ENCODE assay signal across 8 cellular contexts in the genomic region with DNA sequence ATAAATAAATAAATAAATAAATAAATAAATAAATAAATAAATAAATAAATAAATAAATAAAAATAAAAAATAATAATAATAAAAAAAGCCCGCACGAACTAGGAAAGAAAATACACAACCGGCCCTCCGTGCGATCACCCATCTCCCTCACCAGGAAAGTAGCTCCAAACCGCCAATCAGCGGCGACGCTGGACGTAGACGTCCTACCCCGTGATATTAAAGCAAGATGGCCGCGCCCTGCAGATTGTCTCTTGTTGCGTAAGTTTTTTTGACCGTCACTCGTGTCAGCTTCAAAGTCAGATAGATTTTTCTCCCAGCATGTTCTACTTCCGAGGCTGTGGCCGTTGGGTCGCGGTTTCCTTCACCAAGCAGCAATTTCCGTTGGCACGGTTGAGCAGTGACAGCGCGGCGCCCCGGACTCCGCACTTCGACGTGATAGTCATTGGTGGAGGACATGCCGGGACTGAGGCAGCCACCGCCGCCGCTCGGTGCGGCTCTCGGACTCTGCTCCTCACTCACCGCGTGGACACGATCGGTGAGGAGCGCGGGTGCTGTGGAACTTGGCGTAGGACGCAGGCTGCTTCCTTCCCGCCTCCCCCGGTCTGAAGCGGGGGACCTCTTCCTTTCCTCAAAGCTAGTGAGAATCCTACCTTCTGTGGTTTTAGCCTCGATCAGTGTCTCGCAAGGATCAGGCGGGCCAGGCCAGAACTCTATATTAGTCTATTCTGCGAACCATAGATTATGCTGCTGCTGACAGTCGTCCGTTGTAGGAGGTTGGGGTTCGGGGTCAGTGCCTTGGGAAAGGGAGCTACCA. TPM values are rescaled to one million over a fixed set of nuclear protein-coding genes. Genes with fewer than 3 reads are reported as not detected.
DNase-seq lines count a peak whose midpoint lies in the region; ATAC-seq and TF ChIP-seq lines count a peak whose summit lies in the region.

A gene with protein sequence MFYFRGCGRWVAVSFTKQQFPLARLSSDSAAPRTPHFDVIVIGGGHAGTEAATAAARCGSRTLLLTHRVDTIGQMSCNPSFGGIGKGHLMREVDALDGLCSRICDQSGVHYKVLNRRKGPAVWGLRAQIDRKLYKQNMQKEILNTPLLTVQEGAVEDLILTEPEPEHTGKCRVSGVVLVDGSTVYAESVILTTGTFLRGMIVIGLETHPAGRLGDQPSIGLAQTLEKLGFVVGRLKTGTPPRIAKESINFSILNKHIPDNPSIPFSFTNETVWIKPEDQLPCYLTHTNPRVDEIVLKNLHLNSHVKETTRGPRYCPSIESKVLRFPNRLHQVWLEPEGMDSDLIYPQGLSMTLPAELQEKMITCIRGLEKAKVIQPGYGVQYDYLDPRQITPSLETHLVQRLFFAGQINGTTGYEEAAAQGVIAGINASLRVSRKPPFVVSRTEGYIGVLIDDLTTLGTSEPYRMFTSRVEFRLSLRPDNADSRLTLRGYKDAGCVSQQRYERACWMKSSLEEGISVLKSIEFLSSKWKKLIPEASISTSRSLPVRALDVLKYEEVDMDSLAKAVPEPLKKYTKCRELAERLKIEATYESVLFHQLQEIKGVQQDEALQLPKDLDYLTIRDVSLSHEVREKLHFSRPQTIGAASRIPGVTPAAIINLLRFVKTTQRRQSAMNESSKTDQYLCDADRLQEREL (plus strand): TSS at position 201 of the 814 bp plus-strand sequence. CDS start 118 bp downstream, at position 319.

- WGBS in mammary epithelial cell (ENCODE audit: low coverage, missing lambda C conversion rate), result 2% methylated on average over 31 of the region's 55 CpGs
- under 1% methylated on average over 55 of the region's 55 CpGs for WGBS in smooth muscle cell (ENCODE audit: low lambda C conversion rate)

- H3K9ac ChIP-seq in mammary epithelial cell (ENCODE audit: insufficient read depth, low read length) (peak within 1 kb of the TSS; percentile 94), smooth muscle cell (ENCODE audit: low read depth) (peak within 1 kb of the TSS; percentile 91)

- 0 out of 2 replicates have a peak, but pooled peaks cover 2% of the 10 kb centered on the region for H3K36me3 ChIP-seq in ACC112 (ENCODE audit: insufficient read depth, low read length)
- H3K36me3 ChIP-seq in WERI-Rb-1, result peaks cover 29% of the 10 kb centered on the region
- peaks cover 11% of the 10 kb centered on the region for H3K36me3 ChIP-seq in mammary epithelial cell (ENCODE audit: insufficient read depth, low read length)
- H3K36me3 ChIP-seq in smooth muscle cell (ENCODE audit: low read depth), result peaks cover 4% of the 10 kb centered on the region

- peaks cover 33% of the 10 kb centered on the region for H3K79me2 ChIP-seq in ACC112 (ENCODE audit: control insufficient read depth, insufficient read depth, low read length, unreplicated experiment)
- peaks cover 40% of the 10 kb centered on the region for H3K79me2 ChIP-seq in mammary epithelial cell (ENCODE audit: insufficient read depth, low read length)
- H3K79me2 ChIP-seq in smooth muscle cell (ENCODE audit: low read depth), result peaks cover 34% of the 10 kb centered on the region

- intact Hi-C loops in mammary epithelial cell (cut with micrococcal nuclease), result no loop called here

- peak within 1 kb of the TSS; percentile 80 for H3K4me2 ChIP-seq in mammary epithelial cell (ENCODE audit: insufficient read depth, low read depth, low read length)
- H3K4me2 ChIP-seq in smooth muscle cell, result peak within 1 kb of the TSS; percentile 86

- CTCF ChIA-PET in mammary epithelial cell (lab: Charles Lee; ENCODE audit: low non-redundant PET), result interaction anchor here (0.6 to 1.2 kb wide), 3 partner anchors 66 to 73 kb away, joined by 4 to 5 read pairs (median 4); no protein-coding TSS in a partner anchor

- TF ChIP-seq CTCF in WERI-Rb-1 (IDR thresholded peaks at IDR 0.05; ENCODE audit: low read depth, low read length) (no peak), mammary epithelial cell (conservative IDR thresholded peaks at IDR 0.05 in 1 of 2, IDR thresholded peaks at IDR 0.05 in 1 of 2; ENCODE audit: extremely low read depth in 1 of 2, insufficient read depth in 1 of 2, low read depth in 1 of 2, low read length in 2 of 2) (no peak), smooth muscle cell (IDR thresholded peaks at IDR 0.05; ENCODE audit: borderline replicate concordance, insufficient read depth, poor library complexity, severe bottlenecking) (no peak)

- H2AFZ ChIP-seq in ACC112 (ENCODE audit: low read length, unreplicated experiment) (peak within 1 kb of the TSS; percentile 88), mammary epithelial cell (ENCODE audit: low read depth, low read length) (peak within 1 kb of the TSS; percentile 97), smooth muscle cell (ENCODE audit: low read depth) (peak within 1 kb of the TSS; percentile 100)

- H4K20me1 ChIP-seq in mammary epithelial cell (ENCODE audit: insufficient read depth, low read length), result no peaks in the 10 kb centered on the region
- H4K20me1 ChIP-seq in smooth muscle cell (ENCODE audit: low read depth), result no peaks in the 10 kb centered on the region

- H3K27ac ChIP-seq in ACC112 (ENCODE audit: low read depth, low read length), result peak within 1 kb of the TSS; percentile 93
- peak within 1 kb of the TSS; percentile 98 for H3K27ac ChIP-seq in WERI-Rb-1
- peak within 1 kb of the TSS; percentile 91 for H3K27ac ChIP-seq in mammary epithelial cell (ENCODE audit: insufficient read depth, low read depth, low read length)
- peak within 1 kb of the TSS; percentile 87 for H3K27ac ChIP-seq in smooth muscle cell (ENCODE audit: low read depth)

- H3K4me1 ChIP-seq in ACC112 (ENCODE audit: control insufficient read depth, insufficient read depth, low read length, unreplicated experiment), result peaks cover 7% of the 10 kb centered on the region
- peaks cover 6% of the 10 kb centered on the region for H3K4me1 ChIP-seq in mammary epithelial cell (ENCODE audit: insufficient read depth, low read length)
- peaks cover 4% of the 10 kb centered on the region for H3K4me1 ChIP-seq in smooth muscle cell (ENCODE audit: low read depth)

- dilution Hi-C loops in mammary epithelial cell (cut with HindIII; ENCODE audit: low sequenced_read_pairs), result no loop called here

- H3K9me3 ChIP-seq in WERI-Rb-1 (ENCODE audit: severe bottlenecking), result no peaks in the 10 kb centered on the region
- no peaks in the 10 kb centered on the region for H3K9me3 ChIP-seq in mammary epithelial cell (replicated peaks; ENCODE audit: insufficient read depth, low read length)
- H3K9me3 ChIP-seq in smooth muscle cell (replicated peaks; ENCODE audit: low read depth), result no peaks in the 10 kb centered on the region

- no peaks in the 10 kb centered on the region for H3F3A ChIP-seq in smooth muscle cell (ENCODE audit: low read depth)

- H3K27me3 ChIP-seq in ACC112 (ENCODE audit: insufficient read depth, low read length), result no peaks in the 10 kb centered on the region
- H3K27me3 ChIP-seq in WERI-Rb-1 (ENCODE audit: insufficient read depth, low read depth, severe bottlenecking), result no peaks in the 10 kb centered on the region
- no peaks in the 10 kb centered on the region for H3K27me3 ChIP-seq in mammary epithelial cell (ENCODE audit: insufficient read depth, low read length)
- H3K27me3 ChIP-seq in smooth muscle cell (ENCODE audit: low read depth), result no peaks in the 10 kb centered on the region

- peak; percentile 97 for ATAC-seq in GM18868 (IDR thresholded peaks at IDR 0.05; ENCODE audit: unreplicated experiment)
- ATAC-seq in HG03108 (IDR thresholded peaks at IDR 0.05; ENCODE audit: unreplicated experiment), result peak; percentile 97

- peak; percentile 86 for DNase-seq in NCI-H2196 (lab: John Stamatoyannopoulos, UW; ENCODE audit: unreplicated experiment)
- DNase-seq in WERI-Rb-1, result peak; percentile 85
- DNase-seq in mammary epithelial cell, result peak; percentile 86
- DNase-seq in iPS-NIHi11 (ENCODE audit: low spot score), result peak; percentile 89
- peak; percentile 77 for DNase-seq in smooth muscle cell (lab: John Stamatoyannopoulos, UW; ENCODE audit: unreplicated experiment)

- in situ Hi-C loops in mammary epithelial cell (cut with MboI; ENCODE audit: low sequenced_read_pairs in 2 of 2), result no loop called here

- H3K4me3 ChIP-seq in ACC112 (ENCODE audit: low read depth, low read length) (peak within 1 kb of the TSS; percentile 95), WERI-Rb-1 (ENCODE audit: low read depth, low read length) (peak within 1 kb of the TSS; percentile 92), mammary epithelial cell (replicated peaks in 1 of 3; ENCODE audit: insufficient read depth in 1 of 3, low read depth in 2 of 3, low read length in 3 of 3) (peak within 1 kb of the TSS; percentile 73 to 100 (median 93)), smooth muscle cell (peak within 1 kb of the TSS; percentile 75)

- TSS peak; percentile 72 for BruUV-seq in mammary epithelial cell (replicated peaks; lab: Mats Ljungman, UMichigan)

RNA-seq across cellular contexts. Expression of the gene that starts here (rescaled TPM):
- total RNA-seq in mammary epithelial cell (10 to 100 TPM; 30.9 to 41.8 TPM), smooth muscle cell (23.6 and 27.6 TPM in 2 replicates)
- polyA plus RNA-seq in mammary epithelial cell (24.7 TPM), smooth muscle cell (16.5 TPM in 2 replicates)
- 29.0 TPM for polyA minus RNA-seq in mammary epithelial cell

Comparison
In these comparisons a context has a peak if more than half of its experiments do, and no peak if none do; other contexts are left out.
1. Peak in every context shown above with its lines: DNase-seq, ATAC-seq, H3K4me3 ChIP-seq and H3K27ac ChIP-seq.